Comparison of ENCODE assay signal across 20 cellular contexts in genomic region chr16:88363239-88363891, GRCh38.
"Had no signal": no experiment of that assay in that cellular context is flagged by ENCODE, and none has a peak within 500 bp of the region (broad histone marks: within the 10 kb centered on the region; RNA-seq: fewer than 3 reads in every experiment).

No MANE protein-coding gene starts in this region.

- DNase-seq: activated CD4-positive, alpha-beta memory T cell treated with anti-CD3 and anti-CD28 coated beads, Interleukin-2, amount 10 ng/mL, durations not matched to agents 7 days and 5 days; activated CD4-positive, alpha-beta T cell treated with anti-CD3 and anti-CD28 coated beads for 48 hours; activated CD4-positive, CD25-positive, alpha-beta regulatory T cell; activated effector memory CD4-positive, alpha-beta T cell treated with Interleukin-2 at 50 U/mL for 16 hours; activated naive CD4-positive, alpha-beta T cell treated with anti-CD3 and anti-CD28 coated beads, Interleukin-2, amount 50 U/mL, for 16 hours; activated T-cell treated with anti-CD3 and anti-CD28 coated beads, Interleukin-2, amount 50 U/mL, for 1 hour; effector CD4-positive, alpha-beta T cell; head of caudate nucleus; left ventricle myocardium superior; mucosa of descending colon; naive B cell; ovary; right lobe of liver; small intestine; stimulated activated CD4-positive, alpha-beta T cell treated with anti-CD3 and anti-CD28 coated beads, Interleukin-4, amount 100 ng/mL, for 1 hour; T-helper 1 cell; T-helper 9 cell; transverse colon had no signal

- H3K36me3 ChIP-seq: neural progenitor cell, ovary, right lobe of liver, transverse colon, vagina had no signal

- H3K9me3 Mint-ChIP-seq: activated CD4-positive, alpha-beta memory T cell treated with anti-CD3 and anti-CD28 coated beads, Interleukin-2, amount 10 ng/mL, durations not matched to agents 7 days and 5 days had no signal

- H3K27me3 ChIP-seq: neural progenitor cell, ovary, right lobe of liver, vagina had no signal

- H3K4me1 Mint-ChIP-seq: activated CD4-positive, alpha-beta memory T cell treated with anti-CD3 and anti-CD28 coated beads, Interleukin-2, amount 10 ng/mL, durations not matched to agents 7 days and 5 days had no signal

- H3K4me2 ChIP-seq: neural progenitor cell had no signal

- H3K4me1 ChIP-seq: neural progenitor cell, right lobe of liver, transverse colon, vagina had no signal

- H3K4me3 ChIP-seq: mucosa of descending colon, neural progenitor cell, ovary, right lobe of liver, transverse colon, vagina had no signal

- H3K27ac Mint-ChIP-seq: activated CD4-positive, alpha-beta memory T cell treated with anti-CD3 and anti-CD28 coated beads, Interleukin-2, amount 10 ng/mL, durations not matched to agents 7 days and 5 days; naive B cell; neural progenitor cell had no signal

- H3K9me3 ChIP-seq: mucosa of descending colon, ovary, right lobe of liver, transverse colon, vagina had no signal

- H3K36me3 Mint-ChIP-seq: neural progenitor cell had no signal

- H3K4me3 Mint-ChIP-seq: activated CD4-positive, alpha-beta memory T cell treated with anti-CD3 and anti-CD28 coated beads, Interleukin-2, amount 10 ng/mL, durations not matched to agents 7 days and 5 days; neural progenitor cell had no signal

- ATAC-seq: left ventricle myocardium superior, mucosa of descending colon, right lobe of liver had no signal

- H2AFZ ChIP-seq: neural progenitor cell had no signal

- H3K27ac ChIP-seq: neural progenitor cell, ovary, right lobe of liver, transverse colon, vagina had no signal

- H3K9ac ChIP-seq: neural progenitor cell had no signal
